Comparison of ENCODE assay signal across 1 cellular context in genomic region chr7:131108212-131108980, GRCh38.
TF ChIP-seq lines count a peak whose summit lies in the region.

No MANE protein-coding gene starts in this region.

TF ChIP-seq in HEK293, 187 proteins besides CTCF, POLR2A, EP300 and RAD21 (continued from another document):
- TF ChIP-seq ZNF362 (tag by site-specific recombination; IDR thresholded peaks at IDR 0.05) (no peak), ZBTB48 (tag by site-specific recombination; IDR thresholded peaks at IDR 0.05) (no peak), ZFP41 (tag by site-specific recombination; IDR thresholded peaks at IDR 0.05; ENCODE audit: borderline replicate concordance) (no peak), HOXD13 (CRISPR knock-in tag; IDR thresholded peaks at IDR 0.05; ENCODE audit: borderline replicate concordance) (no peak), GLIS1 (tag by site-specific recombination; IDR thresholded peaks at IDR 0.05) (no peak), ZIC2 (tag by site-specific recombination; IDR thresholded peaks at IDR 0.05) (peak; percentile 15; the same call in 1 of the 2 replicates), ZEB2 (tag by site-specific recombination; IDR thresholded peaks at IDR 0.05) (no peak), TSHZ1 (tag by site-specific recombination; IDR thresholded peaks at IDR 0.05; ENCODE audit: borderline replicate concordance) (no peak), RBAK (tag by site-specific recombination; IDR thresholded peaks at IDR 0.05) (no peak), ZNF549 (tag by site-specific recombination; IDR thresholded peaks at IDR 0.05) (no peak), ZNF610 (tag by site-specific recombination; IDR thresholded peaks at IDR 0.05; ENCODE audit: borderline replicate concordance) (0 out of 2 replicates have a peak, but pooled peaks have one; percentile 5), ZNF394 (tag by site-specific recombination; IDR thresholded peaks at IDR 0.05; ENCODE audit: borderline replicate concordance) (no peak), ZNF776 (tag by site-specific recombination; IDR thresholded peaks at IDR 0.05; ENCODE audit: borderline replicate concordance) (no peak), REPIN1 (tag by site-specific recombination; IDR thresholded peaks at IDR 0.05; ENCODE audit: low read depth) (no peak), ZNF560 (tag by site-specific recombination; IDR thresholded peaks at IDR 0.05; ENCODE audit: borderline replicate concordance) (no peak), ZNF76 (tag by site-specific recombination; IDR thresholded peaks at IDR 0.05; ENCODE audit: borderline replicate concordance, low read depth) (no peak), ZNF404 (tag by site-specific recombination; IDR thresholded peaks at IDR 0.05) (no peak), ZNF580 (tag by site-specific recombination; IDR thresholded peaks at IDR 0.05) (0 out of 2 replicates have a peak, but pooled peaks have one; percentile 1), ZNF426 (tag by site-specific recombination; IDR thresholded peaks at IDR 0.05) (no peak), PRDM1 (tag by site-specific recombination; IDR thresholded peaks at IDR 0.05) (no peak), ZNF311 (tag by site-specific recombination; IDR thresholded peaks at IDR 0.05; ENCODE audit: borderline replicate concordance) (no peak), FEZF1 (tag by site-specific recombination; IDR thresholded peaks at IDR 0.05) (no peak), ZNF214 (tag by site-specific recombination; IDR thresholded peaks at IDR 0.05; ENCODE audit: borderline replicate concordance) (no peak), ZBTB44 (tag by site-specific recombination; IDR thresholded peaks at IDR 0.05) (0 out of 2 replicates have a peak, but pooled peaks have one; percentile 4), ZFP69B (tag by site-specific recombination; IDR thresholded peaks at IDR 0.05) (no peak), KLF7 (tag by site-specific recombination; IDR thresholded peaks at IDR 0.05; ENCODE audit: borderline replicate concordance) (no peak)
- TF ChIP-seq, protein P1, sequence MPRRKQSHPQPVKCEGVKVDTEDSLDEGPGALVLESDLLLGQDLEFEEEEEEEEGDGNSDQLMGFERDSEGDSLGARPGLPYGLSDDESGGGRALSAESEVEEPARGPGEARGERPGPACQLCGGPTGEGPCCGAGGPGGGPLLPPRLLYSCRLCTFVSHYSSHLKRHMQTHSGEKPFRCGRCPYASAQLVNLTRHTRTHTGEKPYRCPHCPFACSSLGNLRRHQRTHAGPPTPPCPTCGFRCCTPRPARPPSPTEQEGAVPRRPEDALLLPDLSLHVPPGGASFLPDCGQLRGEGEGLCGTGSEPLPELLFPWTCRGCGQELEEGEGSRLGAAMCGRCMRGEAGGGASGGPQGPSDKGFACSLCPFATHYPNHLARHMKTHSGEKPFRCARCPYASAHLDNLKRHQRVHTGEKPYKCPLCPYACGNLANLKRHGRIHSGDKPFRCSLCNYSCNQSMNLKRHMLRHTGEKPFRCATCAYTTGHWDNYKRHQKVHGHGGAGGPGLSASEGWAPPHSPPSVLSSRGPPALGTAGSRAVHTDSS (tag by site-specific recombination; IDR thresholded peaks at IDR 0.05) = no peak
- TF ChIP-seq, protein P2, sequence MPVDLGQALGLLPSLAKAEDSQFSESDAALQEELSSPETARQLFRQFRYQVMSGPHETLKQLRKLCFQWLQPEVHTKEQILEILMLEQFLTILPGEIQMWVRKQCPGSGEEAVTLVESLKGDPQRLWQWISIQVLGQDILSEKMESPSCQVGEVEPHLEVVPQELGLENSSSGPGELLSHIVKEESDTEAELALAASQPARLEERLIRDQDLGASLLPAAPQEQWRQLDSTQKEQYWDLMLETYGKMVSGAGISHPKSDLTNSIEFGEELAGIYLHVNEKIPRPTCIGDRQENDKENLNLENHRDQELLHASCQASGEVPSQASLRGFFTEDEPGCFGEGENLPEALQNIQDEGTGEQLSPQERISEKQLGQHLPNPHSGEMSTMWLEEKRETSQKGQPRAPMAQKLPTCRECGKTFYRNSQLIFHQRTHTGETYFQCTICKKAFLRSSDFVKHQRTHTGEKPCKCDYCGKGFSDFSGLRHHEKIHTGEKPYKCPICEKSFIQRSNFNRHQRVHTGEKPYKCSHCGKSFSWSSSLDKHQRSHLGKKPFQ (tag by site-specific recombination; IDR thresholded peaks at IDR 0.05) = no peak
